1 cellular context compared by ENCODE assay signal in genomic region chr10:50373821-50374501, GRCh38.
TF ChIP-seq lines count a peak whose summit lies in the region.

No MANE protein-coding gene starts in this region.

TF ChIP-seq in GM23338, 12 proteins besides CTCF, POLR2A, EP300 and RAD21 (continued from another document):
- no peak for TF ChIP-seq REST (IDR thresholded peaks at IDR 0.05; ENCODE audit: unreplicated experiment)
- TF ChIP-seq ZNF331 (CRISPR knock-in tag; IDR thresholded peaks at IDR 0.05; ENCODE audit: low read depth), result no peak
- TF ChIP-seq EZH2 (IDR thresholded peaks at IDR 0.05; ENCODE audit: low read depth, unreplicated experiment), result no peak
- no peak for TF ChIP-seq STAT1 (IDR thresholded peaks at IDR 0.05; ENCODE audit: unreplicated experiment)
- no peak for TF ChIP-seq ZNF114 (CRISPR knock-in tag; IDR thresholded peaks at IDR 0.05)
- no peak for TF ChIP-seq JUNB (IDR thresholded peaks at IDR 0.05; ENCODE audit: unreplicated experiment)
